16 cellular contexts compared by ENCODE assay signal in genomic region chr1:88888755-88889154, GRCh38. TPM values are rescaled to one million over a fixed set of nuclear protein-coding genes. Genes with fewer than 3 reads are reported as not detected.
DNase-seq lines count a peak whose midpoint lies in the region; ATAC-seq, FAIRE-seq and TF ChIP-seq lines count a peak whose summit lies in the region.
"Had no signal": no experiment of that assay in that cellular context is flagged by ENCODE, and none has a peak within 500 bp of the region (broad histone marks: within the 10 kb centered on the region; RNA-seq: fewer than 3 reads in every experiment).

No MANE protein-coding gene starts in this region.

- SMC1A ChIA-PET in GM12878 (lab: Charles Lee; ENCODE audit: uncharacterized antibody, unreplicated experiment) = interaction anchor here (0.8 to 2.8 kb wide), 10 partner anchors 8 to 242 kb away, joined by 3 to 11 read pairs (median 3); no protein-coding TSS in a partner anchor

- RAD21 ChIA-PET in GM12878 (lab: Charles Lee; ENCODE audit: unreplicated experiment) = interaction anchor here (0.9 to 3.2 kb wide), 4 partner anchors 12 to 205 kb away, joined by 3 to 14 read pairs (median 4); partner anchors contain the start of gene PKN2

- TF ChIP-seq RAD21 in SK-N-SH (IDR thresholded peaks at IDR 0.05; ENCODE audit: low read length) (no peak), GM12878 (IDR thresholded peaks at IDR 0.05; ENCODE audit: insufficient read depth, low read depth, low read length) (no peak)

- H3F3A ChIP-seq in SK-N-SH (replicated peaks; ENCODE audit: insufficient read depth) = peaks cover 4% of the 10 kb centered on the region
- no peaks in the 10 kb centered on the region for H3F3A ChIP-seq in MM.1S (ENCODE audit: insufficient read depth, low read length)

- no peak for TF ChIP-seq EP300 in SK-N-SH (IDR thresholded peaks at IDR 0.05; ENCODE audit: borderline replicate concordance in 1 of 2, low read depth in 1 of 2, low read length in 1 of 2)
- TF ChIP-seq EP300 in GM12878 (IDR thresholded peaks at IDR 0.05; ENCODE audit: borderline replicate concordance in 1 of 2, control insufficient read depth in 1 of 2, low read depth in 2 of 2, low read length in 2 of 2) = no peak

- no peaks in the 10 kb centered on the region for H3K9me3 ChIP-seq in SK-N-SH
- 0 out of 2 replicates have a peak, but pooled peaks cover 3% of the 10 kb centered on the region for H3K9me3 ChIP-seq in MM.1S (replicated peaks; ENCODE audit: insufficient read depth, low read length)
- H3K9me3 ChIP-seq in GM12878 (replicated peaks; ENCODE audit: control insufficient read depth, insufficient read depth, low read length) = no peaks in the 10 kb centered on the region
- no peaks in the 10 kb centered on the region for H3K9me3 ChIP-seq in neutrophil
- H3K9me3 ChIP-seq in small intestine (ENCODE audit: control insufficient read depth, low read depth) = no peaks in the 10 kb centered on the region
- H3K9me3 ChIP-seq: thoracic aorta had no signal

- CTCF ChIA-PET in SK-N-SH (lab: Yijun Ruan, JAX) = interaction anchor here (2.4 kb wide), 1 partner anchor 11 kb away, joined by 30 read pairs; no protein-coding TSS in a partner anchor
- CTCF ChIA-PET in GM12878 (lab: Yijun Ruan, JAX) = interaction anchor here (0.6 to 4.5 kb wide), 7 partner anchors 12 to 549 kb away, joined by 3 to 65 read pairs (median 4); partner anchors contain the start of gene PKN2

- ATAC-seq in SK-N-SH treated with all-trans-retinoic acid at 6 μM for 48 hours (no peak), GM12878 (peak; percentile 22; the same call in 2 of the 3 replicates)
- ATAC-seq: left colon had no signal

- H3K9ac ChIP-seq in SK-N-SH (no peak overlapping the region), MM.1S (ENCODE audit: low read length) (no peak overlapping the region), GM12878 (ENCODE audit: control insufficient read depth, insufficient read depth, low read length) (no peak overlapping the region)

- peaks cover 24% of the 10 kb centered on the region; the same call in 1 of the 2 replicates for H4K20me1 ChIP-seq in SK-N-SH (ENCODE audit: insufficient read depth)
- H4K20me1 ChIP-seq in MM.1S (ENCODE audit: insufficient read depth, low read length) = peaks cover 9% of the 10 kb centered on the region; the same call in 1 of the 2 replicates
- H4K20me1 ChIP-seq in GM12878 (ENCODE audit: control insufficient read depth, insufficient read depth) = no peaks in the 10 kb centered on the region

- peaks cover 67% of the 10 kb centered on the region for H3K79me2 ChIP-seq in SK-N-SH (ENCODE audit: insufficient read depth)
- H3K79me2 ChIP-seq in MM.1S (ENCODE audit: low read length) = peaks cover 65% of the 10 kb centered on the region
- H3K79me2 ChIP-seq in GM12878 (ENCODE audit: control insufficient read depth, insufficient read depth, low read length) = peaks cover 44% of the 10 kb centered on the region

- 97% methylated on average over 1 of the region's 1 CpG for WGBS in SK-N-SH (ENCODE audit: low lambda C conversion rate)
- WGBS in GM12878 (ENCODE audit: insufficient coverage, insufficient replicate concordance, low lambda C conversion rate, missing lambda C conversion rate) = 3% methylated on average over 1 of the region's 1 CpG
- 43 to 74% (median 56%) methylated on average over 1 of the region's 1 CpG for WGBS in small intestine, 3 donors

- FAIRE-seq in GM12878 (lab: Jason Lieb, UNC) (no peak), small intestine (lab: Jason Lieb, UNC) (no peak)
- FAIRE-seq: bronchial epithelial cell, D721Med, HTR-8/SVneo had no signal

- H3K27me3 ChIP-seq in SK-N-SH (ENCODE audit: insufficient read depth) = no peaks in the 10 kb centered on the region
- no peaks in the 10 kb centered on the region for H3K27me3 ChIP-seq in MM.1S (replicated peaks; ENCODE audit: insufficient read depth, low read length)
- H3K27me3 ChIP-seq in GM12878 (replicated peaks in 1 of 2; ENCODE audit: control insufficient read depth in 2 of 2, insufficient read depth in 2 of 2, low read length in 1 of 2) = no peaks in the 10 kb centered on the region
- H3K27me3 ChIP-seq in neutrophil = no peaks in the 10 kb centered on the region
- no peaks in the 10 kb centered on the region for H3K27me3 ChIP-seq in small intestine (ENCODE audit: control insufficient read depth in 2 of 2, insufficient read depth in 2 of 2, low read length in 2 of 2)

- no peak for TF ChIP-seq CTCF in SK-N-SH (IDR thresholded peaks at IDR 0.05)
- TF ChIP-seq CTCF in MM.1S (IDR thresholded peaks at IDR 0.05; ENCODE audit: low read length) = no peak
- TF ChIP-seq CTCF in GM12878 (IDR thresholded peaks at IDR 0.05 in 2 of 3, conservative IDR thresholded peaks at IDR 0.05 in 1 of 3; ENCODE audit: control insufficient read depth in 2 of 3, extremely low read depth in 1 of 3, insufficient read depth in 1 of 3, low read depth in 3 of 3, low read length in 3 of 3) = no peak
- TF ChIP-seq CTCF in neutrophil (IDR thresholded peaks at IDR 0.05) = no peak

- H3K9me2 ChIP-seq in SK-N-SH (no peaks in the 10 kb centered on the region), MM.1S (replicated peaks; ENCODE audit: insufficient read depth, low read length) (no peaks in the 10 kb centered on the region)

- intact Hi-C loops in GM12878 (cut with micrococcal nuclease; ENCODE audit: unreplicated experiment) = no loop called here

- in situ Hi-C loops in GM12878 (cut with MboI) = no loop called here

- H3K36me3 ChIP-seq in SK-N-SH (replicated peaks in 1 of 2; ENCODE audit: control insufficient read depth in 1 of 2, insufficient read depth in 2 of 2, low read length in 1 of 2) (peaks cover 25 to 46% of the 10 kb centered on the region in 2 experiments), MM.1S (replicated peaks; ENCODE audit: insufficient read depth, low read length) (peaks cover 13% of the 10 kb centered on the region; the same call in 1 of the 2 replicates), GM12878 (ENCODE audit: control insufficient read depth in 2 of 2, insufficient read depth in 2 of 2, low read length in 1 of 2) (peaks cover 0 to 18% of the 10 kb centered on the region in 2 experiments; a peak in 1 of 4 replicates), neutrophil (peaks cover 44% of the 10 kb centered on the region), small intestine (ENCODE audit: control insufficient read depth in 2 of 2, insufficient read depth in 2 of 2, low read length in 2 of 2) (peaks cover 3 to 5% of the 10 kb centered on the region in 2 donors)
- H3K36me3 ChIP-seq: thoracic aorta had no signal

- no peak for DNase-seq in SK-N-SH
- DNase-seq in MM.1S = no peak
- DNase-seq in GM12878 (ENCODE audit: low read depth, low spot score) = no peak
- no peak for DNase-seq in small intestine
- no peak for DNase-seq in NCI-H2029 (lab: John Stamatoyannopoulos, UW)
- DNase-seq in glomerular visceral epithelial cell (ENCODE audit: extremely low spot score) = no peak
- DNase-seq: left colon, NCI-H1417, NCI-H524 treated with DMSO at 0.1 percent for 48 hours had no signal

- peak overlapping the region; percentile 87; the same call in 1 of the 2 replicates for H3K4me2 ChIP-seq in SK-N-SH
- H3K4me2 ChIP-seq in MM.1S (ENCODE audit: low read depth, low read length) = 0 out of 2 replicates have a peak overlapping the region, but pooled peaks have one; percentile 22
- peak overlapping the region; percentile 5 for H3K4me2 ChIP-seq in GM12878 (ENCODE audit: control insufficient read depth, insufficient read depth)

- BruUV-seq in GM12878 (replicated peaks; lab: Mats Ljungman, UMichigan) = no TSS peak

- peaks cover 9 to 14% of the 10 kb centered on the region in 2 experiments; a peak in 3 of 4 replicates for H3K4me1 ChIP-seq in SK-N-SH (ENCODE audit: control insufficient read depth in 1 of 2, insufficient read depth in 2 of 2, low read depth in 1 of 2, low read length in 1 of 2)
- peaks cover 22% of the 10 kb centered on the region for H3K4me1 ChIP-seq in MM.1S (ENCODE audit: low read length)
- peaks cover 2% of the 10 kb centered on the region; the same call in 1 of the 2 replicates for H3K4me1 ChIP-seq in GM12878 (ENCODE audit: control insufficient read depth, insufficient read depth, low read length)
- H3K4me1 ChIP-seq in neutrophil (ENCODE audit: control insufficient read depth in 1 of 2, insufficient read depth in 1 of 2, low read depth in 1 of 2, low read length in 1 of 2) = peaks cover 19 to 29% of the 10 kb centered on the region in 2 experiments
- peaks cover 3 to 13% of the 10 kb centered on the region in 2 donors for H3K4me1 ChIP-seq in small intestine (ENCODE audit: control insufficient read depth in 2 of 2, insufficient read depth in 1 of 2, low read depth in 1 of 2, low read length in 1 of 2)

- POLR2A ChIA-PET in SK-N-SH (lab: Yijun Ruan, JAX) = no interaction called here
- POLR2A ChIA-PET in GM12878 (lab: Charles Lee) = no interaction called here

- no peak overlapping the region for H3K27ac ChIP-seq in SK-N-SH (ENCODE audit: low read depth in 2 of 2, low read length in 1 of 2)
- no peak overlapping the region for H3K27ac ChIP-seq in MM.1S (ENCODE audit: low read length)
- no peak overlapping the region for H3K27ac ChIP-seq in GM12878 (ENCODE audit: control insufficient read depth, insufficient read depth)
- H3K27ac ChIP-seq in neutrophil = peak overlapping the region; percentile 30
- no peak overlapping the region for H3K27ac ChIP-seq in small intestine (ENCODE audit: low read depth in 1 of 2, low read length in 1 of 2)
- H3K27ac ChIP-seq: 22Rv1, thoracic aorta had no signal

- H3K4me3 ChIP-seq in SK-N-SH (ENCODE audit: low read depth in 2 of 2, low read length in 1 of 2) (0 out of 4 replicates have a peak overlapping the region, but pooled peaks of 1 of the 2 experiments have one; percentile 4), MM.1S (ENCODE audit: low read length) (no peak overlapping the region), GM12878 (0 out of 2 replicates have a peak overlapping the region, but pooled peaks have one; percentile 23), neutrophil (ENCODE audit: low read depth in 1 of 2, low read length in 1 of 2) (no peak overlapping the region), small intestine (ENCODE audit: low read depth in 1 of 2, low read length in 2 of 2) (no peak overlapping the region)
- H3K4me3 ChIP-seq: thoracic aorta had no signal

- TF ChIP-seq POLR2A in GM12878 (IDR thresholded peaks at IDR 0.05; ENCODE audit: low read depth, low read length) = no peak

- H2AFZ ChIP-seq in SK-N-SH (ENCODE audit: low read depth) (no peak overlapping the region), MM.1S (ENCODE audit: low read length) (no peak overlapping the region), GM12878 (ENCODE audit: control insufficient read depth, low read depth, low read length) (no peak overlapping the region)

RNA-seq across cellular contexts. Expression of gene GTF2B, which starts 2.6 kb away (rescaled TPM):
- polyA plus RNA-seq in SK-N-SH (2012; rRNA removed) (26.0 and 35.6 TPM in 2 replicates), GM12878 (2011; rRNA removed) (61.9 and 82.5 TPM in 2 replicates), GM12878 (2014; fragmentation: Illumina TruSeq; extraction: Trizol) (61.1 and 85.9 TPM in 2 replicates), GM12878 (2014; fragmentation: Nextera tagmentation; extraction: Ambion mirVana) (10 to 100 TPM; 71.0 to 79.7 TPM), GM12878 (2014; rRNA removed) (44.7 and 52.3 TPM in 2 replicates), GM12878 (2016; fragmentation: Nextera tagmentation; extraction: Ambion mirVana) (10 to 100 TPM; 56.1 to 57.9 TPM), small intestine (10 to 100 TPM; 23.1 to 44.6 (median 38.7) TPM)
- 38.3 and 44.8 TPM in 2 replicates for polyA plus RNA-seq in SK-N-SH (2012; cell fraction: cytosol; rRNA removed)
- polyA plus RNA-seq in SK-N-SH (2012; cell fraction: nucleus; rRNA removed) = 10.1 and 25.7 TPM in 2 replicates
- total RNA-seq in GM12878 (2013; cell fraction: nucleolus; rRNA removed) = 17.1 and 17.9 TPM in 2 replicates
- total RNA-seq in GM12878 (2014; rRNA removed) (48.9 and 58.7 TPM in 2 replicates), GM12878 (2014; rRNA removed; fragmentation: Illumina TruSeq; extraction: Trizol) (67.2 and 69.0 TPM in 2 replicates), GM12878 (2021) (27.9 and 28.9 TPM in 2 replicates)
- 22.8 TPM for polyA plus RNA-seq in GM12878 (2011; ENCODE audit: low read depth)
- polyA plus RNA-seq in GM12878 (2011; cell fraction: cytosol; rRNA removed) = 27.1 and 31.4 TPM in 2 replicates
- 22.0 and 24.9 TPM in 2 replicates for polyA plus RNA-seq in GM12878 (2011; cell fraction: nucleus; rRNA removed)
- polyA plus RNA-seq in GM12878 (2012) = 33.5 and 35.2 TPM in 2 replicates
- 29.0 and 44.0 TPM in 2 replicates for polyA minus RNA-seq in GM12878 (2011; rRNA and poly(A)+ RNA removed)
- polyA minus RNA-seq in GM12878 (2011; cell fraction: cytosol; rRNA and poly(A)+ RNA removed) = 15.2 and 18.5 TPM in 2 replicates
- 11.2 and 17.1 TPM in 2 replicates for polyA minus RNA-seq in GM12878 (2011; cell fraction: nucleus; rRNA and poly(A)+ RNA removed)

Comparison
In these comparisons a context has a peak if more than half of its experiments do, and no peak if none do; other contexts are left out.
1. H3K4me2 ChIP-seq: peak in every context shown above with its lines; median percentile 87 in SK-N-SH; 22 in MM.1S; 5 in GM12878.